Comparison of ENCODE assay signal across 13 cellular contexts in genomic region chr11:116580828-116581227, GRCh38.
DNase-seq lines count a peak whose midpoint lies in the region; ATAC-seq and TF ChIP-seq lines count a peak whose summit lies in the region.
"Had no signal": no experiment of that assay in that cellular context is flagged by ENCODE, and none has a peak within 500 bp of the region (broad histone marks: within the 10 kb centered on the region; RNA-seq: fewer than 3 reads in every experiment).

No MANE protein-coding gene starts in this region.

- H3K36me3 ChIP-seq in HUES64 (ENCODE audit: insufficient read depth, low read length) (no peaks in the 10 kb centered on the region), upper lobe of right lung (no peaks in the 10 kb centered on the region)
- H3K36me3 ChIP-seq: esophagus muscularis mucosa had no signal

- ATAC-seq in GM21619 (IDR thresholded peaks at IDR 0.05; ENCODE audit: unreplicated experiment) (no peak), upper lobe of right lung (no peak), HG02970 (IDR thresholded peaks at IDR 0.05; ENCODE audit: low FRiP score, unreplicated experiment) (no peak)
- ATAC-seq: activated CD4-positive, CD25-positive, alpha-beta regulatory T cell treated with anti-CD3 and anti-CD28 coated beads, Interleukin-2, amount 50 U/mL, for 24 hours; activated T-cell treated with anti-CD3 and anti-CD28 coated beads, Interleukin-2, amount 50 U/mL, for 72 hours had no signal

- peak overlapping the region; percentile 49 for H3K4me3 ChIP-seq in HUES64 (ENCODE audit: low read length)
- H3K4me3 ChIP-seq in upper lobe of right lung, result no peak overlapping the region
- H3K4me3 ChIP-seq: SK-N-MC had no signal

- H3K36me3 Mint-ChIP-seq in glutamatergic neuron (ENCODE audit: unreplicated experiment), result no peaks in the 10 kb centered on the region

- intact Hi-C loops in upper lobe of right lung (cut with DNase I), result no loop called here

- no peak overlapping the region for H3K27ac Mint-ChIP-seq in glutamatergic neuron (ENCODE audit: unreplicated experiment)
- H3K27ac Mint-ChIP-seq: activated T-cell treated with anti-CD3 and anti-CD28 coated beads, Interleukin-2, amount 50 U/mL, for 72 hours had no signal

- DNase-seq in NCI-H748 (lab: John Stamatoyannopoulos, UW; ENCODE audit: unreplicated experiment) (peak; percentile 90), glutamatergic neuron (peak; percentile 68), pons (ENCODE audit: low spot score) (peak; percentile 24), upper lobe of right lung (no peak), NCI-H2107 (lab: John Stamatoyannopoulos, UW) (no peak)
- DNase-seq: activated T-cell treated with anti-CD3 and anti-CD28 coated beads, Interleukin-2, amount 50 U/mL, for 72 hours; stimulated activated naive CD4-positive, alpha-beta T cell treated with Interleukin-2 at 50 U/mL for 16 hours had no signal

- peaks cover 93% of the 10 kb centered on the region for H3K27me3 ChIP-seq in HUES64 (ENCODE audit: insufficient read depth, low read length)
- peaks cover 71% of the 10 kb centered on the region for H3K27me3 ChIP-seq in upper lobe of right lung

- TF ChIP-seq CTCF in glutamatergic neuron (IDR thresholded peaks at IDR 0.05; ENCODE audit: partially characterized antibody, unreplicated experiment), result no peak
- TF ChIP-seq CTCF in upper lobe of right lung (IDR thresholded peaks at IDR 0.05), result no peak

- peaks cover 23% of the 10 kb centered on the region for H3K4me1 ChIP-seq in HUES64 (ENCODE audit: insufficient read depth, low read length)
- H3K4me1 ChIP-seq in upper lobe of right lung, result no peaks in the 10 kb centered on the region

- peaks cover 8% of the 10 kb centered on the region for H3K4me1 Mint-ChIP-seq in glutamatergic neuron (ENCODE audit: low read depth, unreplicated experiment)

- no peak overlapping the region for H3K9ac ChIP-seq in HUES64 (ENCODE audit: low read depth, low read length)

- peaks cover 7% of the 10 kb centered on the region for H3K9me3 Mint-ChIP-seq in glutamatergic neuron (ENCODE audit: unreplicated experiment)
- H3K9me3 Mint-ChIP-seq: activated T-cell treated with anti-CD3 and anti-CD28 coated beads, Interleukin-2, amount 50 U/mL, for 72 hours had no signal

- H3K9me3 ChIP-seq in HUES64 (ENCODE audit: insufficient read depth, low read depth, low read length) (no peaks in the 10 kb centered on the region), upper lobe of right lung (no peaks in the 10 kb centered on the region)
- H3K9me3 ChIP-seq: esophagus muscularis mucosa had no signal

- peak overlapping the region; percentile 63 for H3K4me3 Mint-ChIP-seq in glutamatergic neuron (ENCODE audit: unreplicated experiment)
- H3K4me3 Mint-ChIP-seq: activated T-cell treated with anti-CD3 and anti-CD28 coated beads, Interleukin-2, amount 50 U/mL, for 72 hours had no signal

- H3K27ac ChIP-seq in HUES64 (ENCODE audit: low read depth, low read length) (peak overlapping the region; percentile 36; the same call in 1 of the 2 replicates), upper lobe of right lung (no peak overlapping the region)
- H3K27ac ChIP-seq: esophagus muscularis mucosa, SK-N-MC had no signal

- H3K27me3 Mint-ChIP-seq in glutamatergic neuron (ENCODE audit: unreplicated experiment), result peaks cover 16% of the 10 kb centered on the region

- WGBS in HUES64, result under 1% methylated on average over 35 of the region's 35 CpGs

Comparison
In these comparisons a context has a peak if more than half of its experiments do, and no peak if none do; other contexts are left out.
1. DNase-seq: peak in NCI-H748 (single experiment), glutamatergic neuron (single experiment) and pons (single experiment); none in upper lobe of right lung (single experiment) and NCI-H2107 (single experiment).